ENCODE assay signal across 22 cellular contexts in the genomic region with DNA sequence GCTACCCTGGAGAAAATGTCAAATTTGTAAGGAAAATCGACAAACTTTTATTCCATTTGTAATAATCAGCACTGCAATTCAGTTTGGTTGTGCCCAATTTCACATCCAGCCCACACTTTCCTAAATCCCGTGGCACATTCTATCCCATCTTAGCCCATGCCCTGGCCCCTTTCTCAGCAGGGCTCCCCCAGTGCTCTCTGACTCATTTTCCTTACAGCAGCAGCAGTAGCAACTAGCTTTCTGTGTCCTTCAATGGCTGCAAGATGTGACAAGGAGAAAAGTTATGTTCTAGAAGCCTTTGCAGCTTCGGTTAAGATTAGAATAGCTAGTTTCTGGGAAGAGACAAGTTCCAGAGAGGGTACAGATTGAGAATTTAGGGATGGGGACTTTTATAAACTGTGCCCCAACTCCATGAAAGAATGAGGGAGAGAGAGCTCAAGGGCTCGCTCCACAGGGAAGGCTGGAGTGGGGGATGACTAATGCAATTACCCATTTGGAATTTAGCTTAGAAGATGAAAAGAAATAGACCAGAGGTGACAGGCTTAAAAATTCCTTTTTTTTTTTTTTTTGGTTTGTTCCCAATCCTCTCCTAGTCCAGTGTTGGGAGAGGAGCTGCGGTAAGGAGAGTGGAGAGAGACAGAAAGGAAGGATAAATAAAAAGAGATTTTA. TPM values are rescaled to one million over a fixed set of nuclear protein-coding genes. Genes with fewer than 3 reads are reported as not detected.
DNase-seq lines count a peak whose midpoint lies in the region; ATAC-seq and TF ChIP-seq lines count a peak whose summit lies in the region.
"Had no signal": no experiment of that assay in that cellular context is flagged by ENCODE, and none has a peak within 500 bp of the region (broad histone marks: within the 10 kb centered on the region; RNA-seq: fewer than 3 reads in every experiment).

No MANE protein-coding gene starts in this region.

- H3K9me3 Mint-ChIP-seq in chondrocyte (ENCODE audit: low read depth) (no peaks in the 10 kb centered on the region), neural progenitor cell (peaks cover 16% of the 10 kb centered on the region)
- H3K9me3 Mint-ChIP-seq: stimulated activated naive CD8-positive, alpha-beta T cell treated with anti-CD3 and anti-CD28 coated beads, Interleukin-15, Interleukin-2, amounts not matched to agents 100 ng/mL and 50 ng/mL, for 24 hours had no signal

- intact Hi-C loops in PC-3 (cut with micrococcal nuclease): no loop called here

- H4K20me1 ChIP-seq in PC-3 (ENCODE audit: low read length) (no peaks in the 10 kb centered on the region), neural progenitor cell (ENCODE audit: low read depth) (no peaks in the 10 kb centered on the region)

- H3K9me3 ChIP-seq in PC-3 (ENCODE audit: low read length): no peaks in the 10 kb centered on the region
- no peaks in the 10 kb centered on the region for H3K9me3 ChIP-seq in neural progenitor cell (ENCODE audit: low read depth)
- H3K9me3 ChIP-seq: BE2C, gastrocnemius medialis, HAP-1, uterus had no signal

- DNase-seq in ELR (ENCODE audit: low read depth) (peak; percentile 63), PC-3 (peak; percentile 51), chondrocyte (ENCODE audit: low spot score) (no peak), neural progenitor cell (ENCODE audit: low spot score) (peak; percentile 65), HuH-7 (ENCODE audit: low spot score) (no peak), 8988T (no peak), HUDEP-2 (lab: John Stamatoyannopoulos, UW; ENCODE audit: unreplicated experiment in 76 of 76) (no peak), GM10266 (ENCODE audit: extremely low spot score) (no peak)
- DNase-seq: activated B cell treated with CpG ODN at 0.5 μM for 24 hours; activated naive CD4-positive, alpha-beta T cell treated with Interleukin-2 at 50 U/mL for 16 hours; BE2C; caudate nucleus; gastrocnemius medialis; Karpas-422; NCI-H187; NCI-H510A treated with DMSO at 0.1 percent for 48 hours; small intestine; T-cell; uterus had no signal

- TF ChIP-seq CTCF in PC-3 (conservative IDR thresholded peaks at IDR 0.05; ENCODE audit: low read depth, low read length): no peak
- no peak for TF ChIP-seq CTCF in chondrocyte (IDR thresholded peaks at IDR 0.05)
- no peak for TF ChIP-seq CTCF in neural progenitor cell (IDR thresholded peaks at IDR 0.05)
- no peak for TF ChIP-seq CTCF in GM10266 (IDR thresholded peaks at IDR 0.05; ENCODE audit: control insufficient read depth, insufficient read depth, low read depth, missing control alignments)

- H3K4me3 Mint-ChIP-seq in chondrocyte (ENCODE audit: unreplicated experiment): peak overlapping the region; percentile 61
- H3K4me3 Mint-ChIP-seq in neural progenitor cell: peak overlapping the region; percentile 74
- H3K4me3 Mint-ChIP-seq: activated B cell treated with CpG ODN at 0.5 μM for 24 hours; stimulated activated naive CD8-positive, alpha-beta T cell treated with anti-CD3 and anti-CD28 coated beads, Interleukin-15, Interleukin-2, amounts not matched to agents 100 ng/mL and 50 ng/mL, for 24 hours; T-cell had no signal

- H3K4me2 ChIP-seq in PC-3 (ENCODE audit: low read length): peak overlapping the region; percentile 18; the same call in 1 of the 2 replicates
- peak overlapping the region; percentile 61 for H3K4me2 ChIP-seq in neural progenitor cell

- H3K36me3 Mint-ChIP-seq in chondrocyte (ENCODE audit: low read depth) (no peaks in the 10 kb centered on the region), neural progenitor cell (peaks cover 2% of the 10 kb centered on the region)
- H3K36me3 Mint-ChIP-seq: T-cell had no signal

- H3K36me3 ChIP-seq in PC-3 (ENCODE audit: low read depth, low read length) (no peaks in the 10 kb centered on the region), neural progenitor cell (no peaks in the 10 kb centered on the region)
- H3K36me3 ChIP-seq: BE2C, gastrocnemius medialis, HAP-1, uterus had no signal

- H3K27me3 Mint-ChIP-seq in chondrocyte (ENCODE audit: low read depth) (no peaks in the 10 kb centered on the region), neural progenitor cell (ENCODE audit: insufficient read depth, low read depth) (peaks cover 9% of the 10 kb centered on the region)

- no peak overlapping the region for H3K9ac ChIP-seq in PC-3 (ENCODE audit: low read length)
- H3K9ac ChIP-seq in neural progenitor cell: no peak overlapping the region

- H3K4me1 ChIP-seq in PC-3 (ENCODE audit: insufficient read depth, low read length): peaks cover 27% of the 10 kb centered on the region
- peaks cover 23% of the 10 kb centered on the region for H3K4me1 ChIP-seq in neural progenitor cell
- H3K4me1 ChIP-seq: BE2C, gastrocnemius medialis, HAP-1, uterus had no signal

- H3K4me3 ChIP-seq in PC-3 (ENCODE audit: low read length) (no peak overlapping the region), neural progenitor cell (peak overlapping the region; percentile 10)
- H3K4me3 ChIP-seq: gastrocnemius medialis, HAP-1, uterus had no signal

- POLR2A ChIA-PET in PC-3 (lab: Charles Lee; ENCODE audit: unreplicated experiment): no interaction called here

- CTCF ChIA-PET in PC-3 (lab: Charles Lee): interaction anchor here (0.6 kb wide), 1 partner anchor 155 kb away, joined by 4 read pairs; no protein-coding TSS in a partner anchor

- no peaks in the 10 kb centered on the region for H3F3A ChIP-seq in PC-3 (ENCODE audit: low read length, unreplicated experiment)
- peaks cover 9% of the 10 kb centered on the region for H3F3A ChIP-seq in neural progenitor cell (ENCODE audit: low read depth)

- no peaks in the 10 kb centered on the region for H3K9me2 ChIP-seq in PC-3 (replicated peaks; ENCODE audit: low read length)

- no peaks in the 10 kb centered on the region for H3K79me2 ChIP-seq in PC-3 (ENCODE audit: low read length)
- H3K79me2 ChIP-seq in neural progenitor cell (ENCODE audit: low read depth): no peaks in the 10 kb centered on the region

- no TSS peak for BruUV-seq in PC-3 (replicated peaks; lab: Mats Ljungman, UMichigan)

- H2AFZ ChIP-seq in PC-3 (ENCODE audit: low read length) (0 out of 2 replicates have a peak overlapping the region, but pooled peaks have one; percentile 27), neural progenitor cell (replicated peaks) (peak overlapping the region; percentile 1)

- peak overlapping the region; percentile 77 for H3K27ac Mint-ChIP-seq in chondrocyte (ENCODE audit: unreplicated experiment)
- peak overlapping the region; percentile 85 for H3K27ac Mint-ChIP-seq in neural progenitor cell
- H3K27ac Mint-ChIP-seq: activated B cell treated with CpG ODN at 0.5 μM for 24 hours; stimulated activated naive CD8-positive, alpha-beta T cell treated with anti-CD3 and anti-CD28 coated beads, Interleukin-15, Interleukin-2, amounts not matched to agents 100 ng/mL and 50 ng/mL, for 24 hours; T-cell had no signal

- no peak for ATAC-seq in PC-3
- ATAC-seq: gastrocnemius medialis, Panc1, T-cell had no signal

- H3K4me1 Mint-ChIP-seq in chondrocyte (ENCODE audit: low read depth): peaks cover 35% of the 10 kb centered on the region
- peaks cover 50% of the 10 kb centered on the region for H3K4me1 Mint-ChIP-seq in neural progenitor cell
- H3K4me1 Mint-ChIP-seq: activated B cell treated with CpG ODN at 0.5 μM for 24 hours, T-cell had no signal

- H3K27me3 ChIP-seq in PC-3 (ENCODE audit: low read length): no peaks in the 10 kb centered on the region
- H3K27me3 ChIP-seq in neural progenitor cell: no peaks in the 10 kb centered on the region
- H3K27me3 ChIP-seq: BE2C, gastrocnemius medialis, uterus had no signal

- no peak overlapping the region for H3K27ac ChIP-seq in PC-3 (ENCODE audit: low read length)
- H3K27ac ChIP-seq in neural progenitor cell: peak overlapping the region; percentile 41
- H3K27ac ChIP-seq: gastrocnemius medialis, uterus had no signal

RNA-seq across cellular contexts. Expression of gene POU2F1, which starts 47.0 kb away (rescaled TPM):
- 8.7 and 17.9 TPM in 2 replicates for total RNA-seq in PC-3 (2014; rRNA removed)
- 13.2 to 23.7 TPM (median 14.8 TPM) in 3 replicates for total RNA-seq in chondrocyte
- 48.1 and 68.0 TPM in 2 replicates for total RNA-seq in neural progenitor cell (ENCODE audit: low replicate concordance)

Comparison
In these comparisons a context has a peak if more than half of its experiments do, and no peak if none do; other contexts are left out.
1. DNase-seq: peak in ELR (single experiment), PC-3 (single experiment) and neural progenitor cell (single experiment); none in chondrocyte (single experiment), HuH-7 (single experiment), 8988T (single experiment), HUDEP-2 (0 of 76) and GM10266 (single experiment).